25 cellular contexts compared by ENCODE assay signal in genomic region chr3:44894485-44894884, GRCh38. TPM values are rescaled to one million over a fixed set of nuclear protein-coding genes. Genes with fewer than 3 reads are reported as not detected.
DNase-seq lines count a peak whose midpoint lies in the region; ATAC-seq and TF ChIP-seq lines count a peak whose summit lies in the region.
"Had no signal": no experiment of that assay in that cellular context is flagged by ENCODE, and none has a peak within 500 bp of the region (broad histone marks: within the 10 kb centered on the region; RNA-seq: fewer than 3 reads in every experiment).

No MANE protein-coding gene starts in this region.

- H3K27ac Mint-ChIP-seq in neural crest cell (ENCODE audit: unreplicated experiment): peak overlapping the region; percentile 75
- H3K27ac Mint-ChIP-seq: activated CD4-positive, alpha-beta T cell treated with anti-CD3 and anti-CD28 coated beads, Interleukin-2, amount 10 ng/mL, durations not matched to agents 24 days and 14 days; activated naive CD4-positive, alpha-beta T cell treated with anti-CD3 and anti-CD28 coated beads, Interleukin-2, amount 10 ng/mL, durations not matched to agents 7 days and 5 days; nephron; progenitor cell of endocrine pancreas; stimulated activated memory B cell treated with anti-CD40 and anti-IgM and Interleukin-4, amounts not matched to agents 10 μg/mL and 1 μg/mL and 100 μg/mL, for 72 hours had no signal

- ATAC-seq in HG02798 (IDR thresholded peaks at IDR 0.05; ENCODE audit: poor library complexity, unreplicated experiment): no peak
- ATAC-seq: esophagus mucosa; left colon; stimulated activated memory B cell treated with anti-CD40 and anti-IgM and Interleukin-4, amounts not matched to agents 10 μg/mL and 1 μg/mL and 100 μg/mL, for 72 hours had no signal

- TF ChIP-seq CTCF in fibroblast of pulmonary artery (IDR thresholded peaks at IDR 0.05; ENCODE audit: low read length, missing control alignments): no peak
- TF ChIP-seq CTCF in neural crest cell (conservative IDR thresholded peaks at IDR 0.05): no peak

- peaks cover 18% of the 10 kb centered on the region for H3K4me1 Mint-ChIP-seq in neural crest cell
- H3K4me1 Mint-ChIP-seq: activated CD4-positive, alpha-beta T cell treated with anti-CD3 and anti-CD28 coated beads, Interleukin-2, amount 10 ng/mL, durations not matched to agents 24 days and 14 days; activated naive CD4-positive, alpha-beta T cell treated with anti-CD3 and anti-CD28 coated beads, Interleukin-2, amount 10 ng/mL, durations not matched to agents 7 days and 5 days; nephron; stimulated activated memory B cell treated with anti-CD40 and anti-IgM and Interleukin-4, amounts not matched to agents 10 μg/mL and 1 μg/mL and 100 μg/mL, for 72 hours had no signal

- H3K9me3 Mint-ChIP-seq in neural crest cell: no peaks in the 10 kb centered on the region
- H3K9me3 Mint-ChIP-seq: activated naive CD4-positive, alpha-beta T cell treated with anti-CD3 and anti-CD28 coated beads, Interleukin-2, amount 10 ng/mL, durations not matched to agents 7 days and 5 days; nephron; stimulated activated memory B cell treated with anti-CD40 and anti-IgM and Interleukin-4, amounts not matched to agents 10 μg/mL and 1 μg/mL and 100 μg/mL, for 72 hours had no signal

- no peak overlapping the region for H3K4me3 ChIP-seq in fibroblast of pulmonary artery (replicated peaks; ENCODE audit: low read depth, low read length)
- H3K4me3 ChIP-seq: skin epidermis, thoracic aorta had no signal

- peak; percentile 64 for DNase-seq in ELF-1 (ENCODE audit: low read depth, low spot score)
- peak; percentile 55 for DNase-seq in NCI-H69 (lab: John Stamatoyannopoulos, UW)
- peak; percentile 32 for DNase-seq in fibroblast of pulmonary artery (ENCODE audit: low read depth)
- DNase-seq in neural crest cell (ENCODE audit: low read depth, low spot score): no peak
- no peak for DNase-seq in OCI-M2 (lab: John Stamatoyannopoulos, UW; ENCODE audit: unreplicated experiment)
- no peak for DNase-seq in GF-D8 (lab: John Stamatoyannopoulos, UW)
- DNase-seq: activated CD4-positive, alpha-beta T cell treated with anti-CD3 and anti-CD28 coated beads, Interleukin-2, amount 10 ng/mL, durations not matched to agents 24 days and 14 days; activated naive CD4-positive, alpha-beta T cell treated with anti-CD3 and anti-CD28 coated beads, Interleukin-2, amount 10 ng/mL, durations not matched to agents 7 days and 5 days; caudate nucleus; DMS79 treated with DMSO at 0.1 percent for 48 hours; left colon; mesenchymal stem cell; NCI-H1105 treated with DMSO at 0.1 percent for 48 hours; NCI-H510A treated with DMSO at 0.1 percent for 48 hours; RPMI8226; SK-N-SH; T-helper 2 cell had no signal

- no peaks in the 10 kb centered on the region for H3K36me3 Mint-ChIP-seq in neural crest cell (ENCODE audit: low read depth)
- H3K36me3 Mint-ChIP-seq: activated naive CD4-positive, alpha-beta T cell treated with anti-CD3 and anti-CD28 coated beads, Interleukin-2, amount 10 ng/mL, durations not matched to agents 7 days and 5 days; stimulated activated memory B cell treated with anti-CD40 and anti-IgM and Interleukin-4, amounts not matched to agents 10 μg/mL and 1 μg/mL and 100 μg/mL, for 72 hours had no signal

- H3K4me3 Mint-ChIP-seq in neural crest cell: no peak overlapping the region
- H3K4me3 Mint-ChIP-seq: activated CD4-positive, alpha-beta T cell treated with anti-CD3 and anti-CD28 coated beads, Interleukin-2, amount 10 ng/mL, durations not matched to agents 24 days and 14 days; activated naive CD4-positive, alpha-beta T cell treated with anti-CD3 and anti-CD28 coated beads, Interleukin-2, amount 10 ng/mL, durations not matched to agents 7 days and 5 days; nephron; stimulated activated memory B cell treated with anti-CD40 and anti-IgM and Interleukin-4, amounts not matched to agents 10 μg/mL and 1 μg/mL and 100 μg/mL, for 72 hours had no signal

- H3K27me3 Mint-ChIP-seq in neural crest cell (ENCODE audit: low read depth): no peaks in the 10 kb centered on the region
- H3K27me3 Mint-ChIP-seq: activated CD4-positive, alpha-beta T cell treated with anti-CD3 and anti-CD28 coated beads, Interleukin-2, amount 10 ng/mL, durations not matched to agents 24 days and 14 days; stimulated activated memory B cell treated with anti-CD40 and anti-IgM and Interleukin-4, amounts not matched to agents 10 μg/mL and 1 μg/mL and 100 μg/mL, for 72 hours had no signal

RNA-seq across cellular contexts. Expression of gene TGM4, which starts 20.1 kb away (rescaled TPM):
- total RNA-seq in neural crest cell: not detected in 2 replicates
- total RNA-seq: activated CD4-positive, alpha-beta T cell treated with anti-CD3 and anti-CD28 coated beads, Interleukin-2, amount 10 ng/mL, durations not matched to agents 24 days and 14 days; esophagus mucosa; glomerular endothelial cell; left colon; progenitor cell of endocrine pancreas; thoracic aorta had no signal

RNA-seq across cellular contexts. Expression of gene TMEM42, which starts 32.8 kb away (rescaled TPM):
- total RNA-seq in neural crest cell: 8.0 and 9.5 TPM in 2 replicates

Comparison
In these comparisons a context has a peak if more than half of its experiments do, and no peak if none do; other contexts are left out.
1. DNase-seq: peak in ELF-1 (single experiment), NCI-H69 (single experiment) and fibroblast of pulmonary artery (single experiment); none in neural crest cell (single experiment), OCI-M2 (single experiment) and GF-D8 (single experiment).